Comparison of ENCODE assay signal across 16 cellular contexts in the genomic region with DNA sequence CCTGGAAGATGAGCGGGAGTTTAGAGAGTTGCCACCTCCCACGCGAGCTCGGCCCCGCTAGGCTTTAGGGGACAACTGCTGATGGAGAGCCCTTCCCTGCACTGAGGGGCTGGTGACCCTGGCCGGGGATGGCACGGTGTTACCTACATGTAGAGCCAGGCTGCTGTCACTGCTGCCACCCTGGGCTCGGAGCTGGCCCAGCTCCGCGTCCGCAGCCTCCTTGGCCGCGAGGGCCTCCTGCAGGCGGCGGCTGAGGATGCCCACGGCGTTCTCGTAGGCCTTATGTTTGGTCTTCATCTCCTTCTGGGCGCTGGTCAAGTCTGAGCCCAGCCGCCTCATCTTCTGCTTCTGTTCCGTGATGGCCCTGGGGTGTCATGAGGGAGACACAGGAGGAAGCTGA. TPM values are rescaled to one million over a fixed set of nuclear protein-coding genes. Genes with fewer than 3 reads are reported as not detected.
DNase-seq lines count a peak whose midpoint lies in the region; ATAC-seq, FAIRE-seq and TF ChIP-seq lines count a peak whose summit lies in the region.
"Had no signal": no experiment of that assay in that cellular context is flagged by ENCODE, and none has a peak within 500 bp of the region (broad histone marks: within the 10 kb centered on the region; RNA-seq: fewer than 3 reads in every experiment).

No MANE protein-coding gene starts in this region.

- CTCF ChIA-PET in RWPE1 (lab: Yijun Ruan, JAX), result no interaction called here
- CTCF ChIA-PET in K562 (lab: Yijun Ruan, JAX; ENCODE audit: low intra/inter-chr PET ratio), result no interaction called here
- CTCF ChIA-PET in activated CD4-positive, alpha-beta T cell treated with anti-CD3 and anti-CD28 coated beads for 36 hours (lab: Charles Lee), result no interaction called here

- WGBS in K562 (ENCODE audit: insufficient coverage, low coverage, missing lambda C conversion rate), result 99% methylated on average over 9 of the region's 21 CpGs

- ATAC-seq in activated naive CD8-positive, alpha-beta T cell treated with anti-CD3 and anti-CD28 coated beads, Interleukin-2, amount 50 U/mL, for 24 hours, result peak; percentile 33
- ATAC-seq in K562 (no peak), GM19324 (IDR thresholded peaks at IDR 0.05; ENCODE audit: low FRiP score, unreplicated experiment) (no peak), GM18868 (IDR thresholded peaks at IDR 0.05; ENCODE audit: unreplicated experiment) (no peak)
- no peak for ATAC-seq in activated CD4-positive, alpha-beta T cell treated with anti-CD3 and anti-CD28 coated beads for 36 hours
- ATAC-seq: CD8-positive, alpha-beta T cell had no signal

- H3K9ac ChIP-seq in K562 (ENCODE audit: insufficient read depth in 1 of 2, low read depth in 2 of 2, low read length in 2 of 2), result no peak overlapping the region
- H3K9ac ChIP-seq: BLaER1 treated with 17β-estradiol and CSF1 and Interleukin-3, amounts not matched to agents 10 nM and 100 nM had no signal

- H3K27me3 ChIP-seq in K562 (ENCODE audit: control insufficient read depth in 2 of 2, insufficient read depth in 2 of 2, low read length in 2 of 2), result no peaks in the 10 kb centered on the region
- H3K27me3 ChIP-seq: BLaER1 treated with 17β-estradiol and CSF1 and Interleukin-3, amounts not matched to agents 10 nM and 100 nM had no signal

- no peak for TF ChIP-seq POLR2A in K562 (conservative IDR thresholded peaks at IDR 0.05)

- no peak for TF ChIP-seq EP300 in K562 (IDR thresholded peaks at IDR 0.05; ENCODE audit: low read length)

- H3K4me3 Mint-ChIP-seq in activated naive CD8-positive, alpha-beta T cell treated with anti-CD3 and anti-CD28 coated beads, Interleukin-2, amount 50 U/mL, for 24 hours, result no peak overlapping the region
- no peak overlapping the region for H3K4me3 Mint-ChIP-seq in activated naive CD8-positive, alpha-beta T cell treated with anti-CD3 and anti-CD28 coated beads for 36 hours
- no peak overlapping the region for H3K4me3 Mint-ChIP-seq in nephron progenitor cell
- no peak overlapping the region for H3K4me3 Mint-ChIP-seq in activated CD4-positive, alpha-beta T cell treated with anti-CD3 and anti-CD28 coated beads for 36 hours
- H3K4me3 Mint-ChIP-seq: B cell; CD8-positive, alpha-beta T cell had no signal

- intact Hi-C loops in K562 (cut with micrococcal nuclease), result no loop called here
- intact Hi-C loops in activated CD4-positive, alpha-beta T cell treated with anti-CD3 and anti-CD28 coated beads for 36 hours (cut with DNase I, micrococcal nuclease), result no loop called here

- no peaks in the 10 kb centered on the region for H3K27me3 Mint-ChIP-seq in activated naive CD8-positive, alpha-beta T cell treated with anti-CD3 and anti-CD28 coated beads, Interleukin-2, amount 50 U/mL, for 24 hours
- H3K27me3 Mint-ChIP-seq in activated naive CD8-positive, alpha-beta T cell treated with anti-CD3 and anti-CD28 coated beads for 36 hours, result no peaks in the 10 kb centered on the region
- peaks cover 3% of the 10 kb centered on the region for H3K27me3 Mint-ChIP-seq in nephron progenitor cell (ENCODE audit: low read depth, poor library complexity)
- no peaks in the 10 kb centered on the region for H3K27me3 Mint-ChIP-seq in activated CD4-positive, alpha-beta T cell treated with anti-CD3 and anti-CD28 coated beads for 36 hours
- H3K27me3 Mint-ChIP-seq: B cell had no signal

- no peak overlapping the region for H2AFZ ChIP-seq in K562 (ENCODE audit: low read depth, low read length)

- peaks cover 79% of the 10 kb centered on the region; the same call in 2 of the 3 replicates for H3K36me3 ChIP-seq in K562 (ENCODE audit: control insufficient read depth, insufficient read depth, low read length)

- H3K36me3 Mint-ChIP-seq in activated naive CD8-positive, alpha-beta T cell treated with anti-CD3 and anti-CD28 coated beads, Interleukin-2, amount 50 U/mL, for 24 hours (ENCODE audit: low read depth), result peaks cover 49% of the 10 kb centered on the region
- peaks cover 36% of the 10 kb centered on the region for H3K36me3 Mint-ChIP-seq in activated naive CD8-positive, alpha-beta T cell treated with anti-CD3 and anti-CD28 coated beads for 36 hours
- peaks cover 71% of the 10 kb centered on the region for H3K36me3 Mint-ChIP-seq in nephron progenitor cell (ENCODE audit: low read depth)
- peaks cover 47% of the 10 kb centered on the region for H3K36me3 Mint-ChIP-seq in activated CD4-positive, alpha-beta T cell treated with anti-CD3 and anti-CD28 coated beads for 36 hours (ENCODE audit: low read depth)

- no peak for TF ChIP-seq RAD21 in K562 (CRISPR knock-in tag; conservative IDR thresholded peaks at IDR 0.05 in 1 of 2, IDR thresholded peaks at IDR 0.05 in 1 of 2)

- H4K20me1 ChIP-seq in K562 (replicated peaks; ENCODE audit: control insufficient read depth, insufficient read depth, low read length), result no peaks in the 10 kb centered on the region

- no peaks in the 10 kb centered on the region for H3K4me1 Mint-ChIP-seq in activated naive CD8-positive, alpha-beta T cell treated with anti-CD3 and anti-CD28 coated beads, Interleukin-2, amount 50 U/mL, for 24 hours
- no peaks in the 10 kb centered on the region for H3K4me1 Mint-ChIP-seq in activated naive CD8-positive, alpha-beta T cell treated with anti-CD3 and anti-CD28 coated beads for 36 hours
- no peaks in the 10 kb centered on the region for H3K4me1 Mint-ChIP-seq in nephron progenitor cell
- no peaks in the 10 kb centered on the region for H3K4me1 Mint-ChIP-seq in activated CD4-positive, alpha-beta T cell treated with anti-CD3 and anti-CD28 coated beads for 36 hours
- H3K4me1 Mint-ChIP-seq: B cell had no signal

- no peaks in the 10 kb centered on the region; the same call in 2 of the 3 replicates for H3K79me2 ChIP-seq in K562 (ENCODE audit: control insufficient read depth, insufficient read depth, low read length)

- H3K9me1 ChIP-seq in K562 (ENCODE audit: control insufficient read depth, insufficient read depth, low read length), result no peaks in the 10 kb centered on the region

- no peak overlapping the region for H3K4me3 ChIP-seq in K562
- H3K4me3 ChIP-seq: BLaER1 treated with 17β-estradiol and CSF1 and Interleukin-3, amounts not matched to agents 10 nM and 100 nM; HAP-1 had no signal

- H3K9me3 Mint-ChIP-seq in activated naive CD8-positive, alpha-beta T cell treated with anti-CD3 and anti-CD28 coated beads, Interleukin-2, amount 50 U/mL, for 24 hours, result no peaks in the 10 kb centered on the region
- no peaks in the 10 kb centered on the region for H3K9me3 Mint-ChIP-seq in activated naive CD8-positive, alpha-beta T cell treated with anti-CD3 and anti-CD28 coated beads for 36 hours
- no peaks in the 10 kb centered on the region for H3K9me3 Mint-ChIP-seq in nephron progenitor cell
- H3K9me3 Mint-ChIP-seq in activated CD4-positive, alpha-beta T cell treated with anti-CD3 and anti-CD28 coated beads for 36 hours (ENCODE audit: low read depth), result no peaks in the 10 kb centered on the region
- H3K9me3 Mint-ChIP-seq: CD8-positive, alpha-beta T cell had no signal

- peaks cover 0 to 7% of the 10 kb centered on the region in 2 experiments; a peak in 1 of 5 replicates for H3K4me1 ChIP-seq in K562 (replicated peaks in 1 of 2; ENCODE audit: control insufficient read depth in 2 of 2, insufficient read depth in 2 of 2, low read length in 2 of 2)
- H3K4me1 ChIP-seq: BLaER1 treated with 17β-estradiol and CSF1 and Interleukin-3, amounts not matched to agents 10 nM and 100 nM; HAP-1 had no signal

- no peak overlapping the region for H3K4me2 ChIP-seq in K562 (ENCODE audit: insufficient read depth, low read length)
- H3K4me2 ChIP-seq: BLaER1 treated with 17β-estradiol and CSF1 and Interleukin-3, amounts not matched to agents 10 nM and 100 nM had no signal

- TF ChIP-seq CTCF in RWPE1 (conservative IDR thresholded peaks at IDR 0.05; ENCODE audit: low read depth) (no peak), K562 (IDR thresholded peaks at IDR 0.05 in 2 of 3, conservative IDR thresholded peaks at IDR 0.05 in 1 of 3; ENCODE audit: insufficient read depth in 2 of 3, low read depth in 1 of 3, low read length in 3 of 3) (no peak), nephron progenitor cell (IDR thresholded peaks at IDR 0.05) (no peak)

- H3K9me3 ChIP-seq in K562 (replicated peaks; ENCODE audit: control insufficient read depth, insufficient read depth, low read depth, low read length), result no peaks in the 10 kb centered on the region
- H3K9me3 ChIP-seq: BLaER1 treated with 17β-estradiol and CSF1 and Interleukin-3, amounts not matched to agents 10 nM and 100 nM; HAP-1 had no signal

- no peak for DNase-seq in activated naive CD8-positive, alpha-beta T cell treated with anti-CD3 and anti-CD28 coated beads, Interleukin-2, amount 50 U/mL, for 24 hours
- no peak for DNase-seq in activated naive CD8-positive, alpha-beta T cell treated with anti-CD3 and anti-CD28 coated beads for 36 hours
- no peak for DNase-seq in RWPE1 (ENCODE audit: low spot score)
- DNase-seq in K562 (ENCODE audit: extremely low read depth in 1 of 4, low spot score in 3 of 4), result no peak
- DNase-seq in nephron progenitor cell, result no peak
- no peak for DNase-seq in activated CD4-positive, alpha-beta T cell treated with anti-CD3 and anti-CD28 coated beads for 36 hours
- DNase-seq: 8988T; Calu3; CD8-positive, alpha-beta T cell; DMS79 treated with DMSO at 0.1 percent for 48 hours; GF-D8 had no signal

- no peak for FAIRE-seq in K562 (lab: Jason Lieb, UNC)

- H3K27ac ChIP-seq in RWPE1 (0 out of 2 replicates have a peak overlapping the region, but pooled peaks have one; percentile 12), K562 (ENCODE audit: extremely low read depth, low read depth, low read length) (no peak overlapping the region)
- H3K27ac ChIP-seq: BLaER1 treated with 17β-estradiol and CSF1 and Interleukin-3, amounts not matched to agents 10 nM and 100 nM had no signal

- POLR2A ChIA-PET in RWPE1 (lab: Yijun Ruan, JAX; ENCODE audit: low non-redundant PET) (no interaction called here), K562 (lab: Yijun Ruan, JAX) (no interaction called here)
- POLR2A ChIA-PET in activated CD4-positive, alpha-beta T cell treated with anti-CD3 and anti-CD28 coated beads for 36 hours (lab: Charles Lee), result no interaction called here

- BruUV-seq in K562 (replicated peaks; lab: Mats Ljungman, UMichigan), result no TSS peak

- in situ Hi-C loops in K562 (cut with MboI), result no loop called here

- H3K27ac Mint-ChIP-seq in activated naive CD8-positive, alpha-beta T cell treated with anti-CD3 and anti-CD28 coated beads, Interleukin-2, amount 50 U/mL, for 24 hours, result no peak overlapping the region
- H3K27ac Mint-ChIP-seq in activated naive CD8-positive, alpha-beta T cell treated with anti-CD3 and anti-CD28 coated beads for 36 hours, result no peak overlapping the region
- peak overlapping the region; percentile 94 for H3K27ac Mint-ChIP-seq in nephron progenitor cell
- no peak overlapping the region for H3K27ac Mint-ChIP-seq in activated CD4-positive, alpha-beta T cell treated with anti-CD3 and anti-CD28 coated beads for 36 hours
- H3K27ac Mint-ChIP-seq: B cell; CD8-positive, alpha-beta T cell had no signal

RNA-seq across cellular contexts. Expression of gene ANKLE2, which starts 24.6 kb away (rescaled TPM):
- total RNA-seq in activated naive CD8-positive, alpha-beta T cell treated with anti-CD3 and anti-CD28 coated beads for 36 hours, result 10 to 100 TPM; 84.5 to 84.8 TPM
- total RNA-seq in K562 (2011; cell fraction: chromatin; rRNA removed; ENCODE audit: low replicate concordance), result 353 and 486 TPM in 2 replicates
- total RNA-seq in K562 (2011; cell fraction: nucleolus; rRNA removed), result 225 and 254 TPM in 2 replicates
- 264 and 271 TPM in 2 replicates for total RNA-seq in K562 (2011; cell fraction: nucleoplasm; rRNA removed)
- total RNA-seq in K562 (2014; rRNA removed) (33.6 and 42.3 TPM in 2 replicates), K562 (2014; rRNA removed; fragmentation: Illumina TruSeq; extraction: Trizol) (44.0 and 45.6 TPM in 2 replicates), K562 (2015; rRNA removed; fragmentation: Illumina TruSeq; extraction: Trizol) (49.5 and 50.4 TPM in 2 replicates), K562 (2021) (54.3 and 56.9 TPM in 2 replicates)
- polyA plus RNA-seq in K562 (2011; rRNA removed) (57.7 and 69.0 TPM in 2 replicates), K562 (2014; fragmentation: Illumina TruSeq; extraction: Trizol) (43.6 and 46.3 TPM in 2 replicates), K562 (2014; fragmentation: Nextera tagmentation; extraction: Ambion mirVana) (1 to 10 TPM; 3.2 TPM), K562 (2014; rRNA removed) (49.7 and 51.6 TPM in 2 replicates)
- 41.4 and 48.0 TPM in 2 replicates for polyA plus RNA-seq in K562 (2011; cell fraction: cytosol; rRNA removed)
- 224 and 322 TPM in 2 replicates for polyA plus RNA-seq in K562 (2011; cell fraction: nucleus; rRNA removed)
- 39.1 and 44.5 TPM in 2 replicates for polyA plus RNA-seq in K562 (2012)
- 139 and 163 TPM in 2 replicates for polyA minus RNA-seq in K562 (2011; rRNA and poly(A)+ RNA removed)
- polyA minus RNA-seq in K562 (2011; cell fraction: cytosol; rRNA and poly(A)+ RNA removed), result 46.5 and 72.4 TPM in 2 replicates
- 105 and 129 TPM in 2 replicates for polyA minus RNA-seq in K562 (2011; cell fraction: nucleus; rRNA and poly(A)+ RNA removed)
- 100 to 1,000 TPM; 110 to 111 TPM for total RNA-seq in activated CD4-positive, alpha-beta T cell treated with anti-CD3 and anti-CD28 coated beads for 36 hours

RNA-seq across cellular contexts. Expression of gene GOLGA3, which starts 42.5 kb away (rescaled TPM):
- total RNA-seq in activated naive CD8-positive, alpha-beta T cell treated with anti-CD3 and anti-CD28 coated beads for 36 hours, result 10 to 100 TPM; 51.5 to 57.2 TPM
- total RNA-seq in K562 (2011; cell fraction: chromatin; rRNA removed; ENCODE audit: low replicate concordance), result 144 and 257 TPM in 2 replicates
- total RNA-seq in K562 (2011; cell fraction: nucleolus; rRNA removed), result 92.6 and 108 TPM in 2 replicates
- total RNA-seq in K562 (2011; cell fraction: nucleoplasm; rRNA removed), result 87.7 and 106 TPM in 2 replicates
- 36.1 and 38.7 TPM in 2 replicates for total RNA-seq in K562 (2014; rRNA removed)
- total RNA-seq in K562 (2014; rRNA removed; fragmentation: Illumina TruSeq; extraction: Trizol), result 17.0 and 19.0 TPM in 2 replicates
- 21.2 and 22.8 TPM in 2 replicates for total RNA-seq in K562 (2015; rRNA removed; fragmentation: Illumina TruSeq; extraction: Trizol)
- total RNA-seq in K562 (2021), result 41.7 and 48.1 TPM in 2 replicates
- polyA plus RNA-seq in K562 (2011; rRNA removed), result 15.0 and 20.2 TPM in 2 replicates
- 21.4 and 25.3 TPM in 2 replicates for polyA plus RNA-seq in K562 (2011; cell fraction: cytosol; rRNA removed)
- polyA plus RNA-seq in K562 (2011; cell fraction: nucleus; rRNA removed), result 38.5 and 43.6 TPM in 2 replicates
- polyA plus RNA-seq in K562 (2012), result 12.5 and 13.1 TPM in 2 replicates
- polyA plus RNA-seq in K562 (2014; fragmentation: Illumina TruSeq; extraction: Trizol), result 9.0 and 11.8 TPM in 2 replicates
- 1 to 10 TPM; 1.9 to 2.9 TPM for polyA plus RNA-seq in K562 (2014; fragmentation: Nextera tagmentation; extraction: Ambion mirVana)
- polyA plus RNA-seq in K562 (2014; rRNA removed), result 18.4 and 18.6 TPM in 2 replicates
- 26.2 and 28.2 TPM in 2 replicates for polyA minus RNA-seq in K562 (2011; rRNA and poly(A)+ RNA removed)
- polyA minus RNA-seq in K562 (2011; cell fraction: cytosol; rRNA and poly(A)+ RNA removed), result 43.5 and 57.6 TPM in 2 replicates
- 18.7 and 48.9 TPM in 2 replicates for polyA minus RNA-seq in K562 (2011; cell fraction: nucleus; rRNA and poly(A)+ RNA removed)
- 10 to 100 TPM; 36.7 to 38.5 TPM for total RNA-seq in activated CD4-positive, alpha-beta T cell treated with anti-CD3 and anti-CD28 coated beads for 36 hours
